ENCODE assay signal across 11 cellular contexts in genomic region chr2:37020212-37020886, GRCh38. TPM values are rescaled to one million over a fixed set of nuclear protein-coding genes. Genes with fewer than 3 reads are reported as not detected.
DNase-seq lines count a peak whose midpoint lies in the region; ATAC-seq and TF ChIP-seq lines count a peak whose summit lies in the region.
"Had no signal": no experiment of that assay in that cellular context is flagged by ENCODE, and none has a peak within 500 bp of the region (broad histone marks: within the 10 kb centered on the region; RNA-seq: fewer than 3 reads in every experiment).

No MANE protein-coding gene starts in this region.

- peak; percentile 94 to 96 for ATAC-seq in left cardiac atrium
- ATAC-seq in GM18520 (IDR thresholded peaks at IDR 0.05; ENCODE audit: unreplicated experiment) = no peak
- ATAC-seq in GM18505 (IDR thresholded peaks at IDR 0.05; ENCODE audit: unreplicated experiment) = no peak

- no peaks in the 10 kb centered on the region for H3K9me3 ChIP-seq in adrenal gland (replicated peaks in 1 of 3)
- H3K9me3 ChIP-seq: prostate gland had no signal

- no peak for TF ChIP-seq POLR2A in adrenal gland (IDR thresholded peaks at IDR 0.05)
- no peak for TF ChIP-seq POLR2A in GM18505 (IDR thresholded peaks at IDR 0.05; ENCODE audit: borderline replicate concordance, extremely low read depth, insufficient read depth, insufficient read length)

- DNase-seq in AG09309 (ENCODE audit: low read depth) (peak; percentile 23), adrenal gland (peak; percentile 87 to 98 (median 96)), left cardiac atrium (peak; percentile 90), pulmonary artery endothelial cell (ENCODE audit: low read depth, low spot score) (peak; percentile 75), iPS-NIHi7 (ENCODE audit: extremely low spot score) (no peak)
- no peak for DNase-seq in effector CD4-positive, alpha-beta T cell
- DNase-seq: CD4-positive, CD25-positive, alpha-beta regulatory T cell; T1000 had no signal

- intact Hi-C loops in adrenal gland (cut with DNase I) = no loop called here
- intact Hi-C loops in left cardiac atrium (cut with DNase I) = no loop called here

- no peaks in the 10 kb centered on the region for H3K27me3 ChIP-seq in adrenal gland

- peaks cover 0 to 24% of the 10 kb centered on the region in 2 donors for H3K36me3 ChIP-seq in adrenal gland (replicated peaks in 1 of 2)

- TF ChIP-seq CTCF in AG09309 (IDR thresholded peaks at IDR 0.05; ENCODE audit: control insufficient read depth, insufficient read depth, low read depth, low read length, missing control alignments) (no peak), adrenal gland (IDR thresholded peaks at IDR 0.05) (no peak)

- no peak overlapping the region for H3K4me3 ChIP-seq in AG09309 (ENCODE audit: control insufficient read depth, low read depth, low read length)
- no peak overlapping the region for H3K4me3 ChIP-seq in adrenal gland
- H3K4me3 ChIP-seq: prostate gland had no signal

- peak overlapping the region in 4 of 5 donors; percentile 40 to 86 (median 68) for H3K27ac ChIP-seq in adrenal gland
- H3K27ac ChIP-seq: prostate gland had no signal

- 17 to 33% (median 25%) methylated on average over 5 of the region's 5 CpGs for WGBS in adrenal gland, 4 donors

- peaks cover 20 to 22% of the 10 kb centered on the region in 2 donors for H3K4me1 ChIP-seq in adrenal gland (replicated peaks in 1 of 2)
- H3K4me1 ChIP-seq: prostate gland had no signal

RNA-seq across cellular contexts. Expression of gene STRN, which starts 54.0 kb away (rescaled TPM):
- total RNA-seq in adrenal gland (10 to 100 TPM; 12.3 to 36.9 (median 20.5) TPM), left cardiac atrium (10 to 100 TPM; 33.8 to 35.3 TPM), pulmonary artery endothelial cell (19.6 and 34.3 TPM in 2 replicates)
- polyA plus RNA-seq in adrenal gland = 10 to 100 TPM in 1 of 3 donors, 1 to 10 TPM in 2; 2.6 to 13.4 (median 3.4) TPM

Comparison
In these comparisons a context has a peak if more than half of its experiments do, and no peak if none do; other contexts are left out.
1. DNase-seq: peak in AG09309 (single experiment), adrenal gland (7 of 7), left cardiac atrium (single experiment) and pulmonary artery endothelial cell (single experiment); none in iPS-NIHi7 (single experiment) and effector CD4-positive, alpha-beta T cell (single experiment).
2. ATAC-seq: peak in left cardiac atrium (2 of 2); none in GM18520 (single experiment) and GM18505 (single experiment).